In the genomic region with DNA sequence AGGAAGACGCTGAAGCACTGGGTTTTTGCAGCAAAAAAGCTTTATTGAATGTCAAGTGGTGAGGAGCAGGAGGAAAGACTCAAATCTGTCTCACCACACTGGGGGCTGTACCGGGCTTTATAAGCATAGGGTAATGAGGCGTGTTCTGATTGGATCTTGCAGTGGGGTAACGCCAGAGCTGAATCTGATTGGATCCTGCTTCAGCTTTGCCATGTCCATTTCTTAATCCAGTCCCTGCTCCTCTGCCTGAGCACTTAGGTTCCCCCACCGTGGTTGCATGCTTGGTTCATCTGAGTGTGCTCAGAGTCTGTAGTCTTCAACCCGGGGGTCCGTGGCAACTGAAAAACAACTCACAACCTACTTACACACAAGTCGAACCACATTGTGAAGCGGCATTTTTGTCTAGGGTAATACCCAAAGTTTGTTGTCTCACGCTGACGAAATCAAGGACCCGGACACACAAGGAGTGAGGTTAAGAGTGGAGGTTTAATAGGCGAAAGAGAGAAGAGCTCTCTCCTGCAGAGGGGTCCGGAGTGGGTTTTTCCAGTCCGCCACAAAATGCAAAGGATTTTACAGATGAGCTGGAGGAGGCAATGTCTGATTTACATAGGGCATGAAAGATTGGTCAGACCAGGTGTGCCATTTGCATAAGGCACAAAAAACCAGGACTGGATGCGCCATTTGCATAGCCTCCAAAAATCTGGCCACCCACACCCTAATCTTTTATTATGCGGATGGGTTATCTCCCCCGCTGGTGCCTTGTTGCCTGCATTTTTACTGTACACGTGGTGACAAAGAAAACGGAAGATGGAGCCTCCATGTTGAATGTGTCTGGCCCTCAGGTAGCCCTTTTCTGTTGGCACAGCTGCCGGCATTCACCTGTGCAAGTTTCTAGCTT, we compare ENCODE assay signal across 2 cellular contexts.
TF ChIP-seq lines count a peak whose summit lies in the region.

No MANE protein-coding gene starts in this region.

TF ChIP-seq in SK-N-SH, 30 proteins besides CTCF, POLR2A, EP300 and RAD21 (continued from another document):
- TF ChIP-seq RCOR1 (IDR thresholded peaks at IDR 0.05; ENCODE audit: low read length) (no peak), GATA2 (CRISPR knock-in tag; IDR thresholded peaks at IDR 0.05) (no peak), FOXJ3 (CRISPR knock-in tag; IDR thresholded peaks at IDR 0.05) (no peak), RXRA (IDR thresholded peaks at IDR 0.05; ENCODE audit: borderline replicate concordance, low read depth) (no peak), GABPA (IDR thresholded peaks at IDR 0.05; ENCODE audit: low read depth) (no peak), CHD2 (IDR thresholded peaks at IDR 0.05; ENCODE audit: low read length, partially characterized antibody) (no peak), SMC3 (IDR thresholded peaks at IDR 0.05; ENCODE audit: low read depth, low read length) (no peak)
TF ChIP-seq in SK-N-SH: peak in this region for 0.

TF ChIP-seq in SK-N-SH treated with all-trans-retinoic acid at 6 μM for 48 hours, 23 proteins besides CTCF, POLR2A, EP300 and RAD21 (continued from another document):
- TF ChIP-seq CREB5 (CRISPR knock-in tag; IDR thresholded peaks at IDR 0.05; ENCODE audit: low read depth) (no peak), ARNTL (CRISPR knock-in tag; IDR thresholded peaks at IDR 0.05; ENCODE audit: borderline replicate concordance, low read depth) (no peak), ZNF70 (CRISPR knock-in tag; IDR thresholded peaks at IDR 0.05) (no peak), ZNF565 (CRISPR knock-in tag; conservative IDR thresholded peaks at IDR 0.05; ENCODE audit: low read depth) (no peak), OSR1 (CRISPR knock-in tag; IDR thresholded peaks at IDR 0.05) (no peak), ESRRG (CRISPR knock-in tag; IDR thresholded peaks at IDR 0.05) (no peak), SNAI2 (CRISPR knock-in tag; IDR thresholded peaks at IDR 0.05) (no peak), POU6F1 (CRISPR knock-in tag; IDR thresholded peaks at IDR 0.05; ENCODE audit: borderline replicate concordance, low read depth) (no peak), TCF4 (CRISPR knock-in tag; IDR thresholded peaks at IDR 0.05; ENCODE audit: borderline replicate concordance) (no peak), PPARA (CRISPR knock-in tag; IDR thresholded peaks at IDR 0.05; ENCODE audit: borderline replicate concordance) (no peak), CSDC2 (CRISPR knock-in tag; IDR thresholded peaks at IDR 0.05) (no peak)
